ENCODE assay signal across 1 cellular context in the genomic region with DNA sequence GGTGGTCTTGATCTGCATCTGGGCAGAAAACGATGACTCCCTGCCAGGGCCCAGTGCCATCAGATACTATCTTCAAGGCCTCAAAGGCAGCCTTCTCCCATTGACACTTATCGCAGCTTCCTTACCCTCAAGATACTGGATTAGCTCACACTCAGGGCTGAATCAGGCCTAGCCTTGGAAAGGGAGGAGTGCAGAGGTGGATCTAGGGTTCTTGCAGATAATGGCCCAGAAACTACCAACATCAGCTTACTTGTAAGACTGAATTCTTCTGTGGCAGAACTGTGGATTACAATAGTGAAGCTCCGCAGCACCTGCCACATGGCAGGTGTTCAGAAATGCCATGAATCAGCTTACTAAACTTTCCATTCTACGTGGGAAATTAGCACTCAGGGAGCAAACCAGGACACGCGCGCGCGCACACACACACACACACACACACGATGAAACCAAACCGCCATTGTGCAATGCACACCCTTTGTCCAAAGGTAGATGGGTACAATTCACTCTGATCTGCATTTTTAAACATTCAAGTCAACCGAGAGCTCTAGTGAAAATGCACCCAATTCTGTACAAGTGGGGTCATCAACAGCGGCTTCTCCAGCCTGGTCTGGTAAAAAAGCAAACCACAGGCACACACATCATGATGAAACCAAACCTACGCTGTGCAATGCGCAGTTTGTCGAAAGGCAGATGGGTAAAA.
A peak's percentile ranks its signal among the peaks of the same experiment; 100 is the strongest.
TF ChIP-seq lines count a peak whose summit lies in the region.

No MANE protein-coding gene starts in this region.

TF ChIP-seq in HepG2, 621 proteins besides CTCF, POLR2A, EP300 and RAD21 (continued from another document and continues in another):
- TF ChIP-seq, protein P1, sequence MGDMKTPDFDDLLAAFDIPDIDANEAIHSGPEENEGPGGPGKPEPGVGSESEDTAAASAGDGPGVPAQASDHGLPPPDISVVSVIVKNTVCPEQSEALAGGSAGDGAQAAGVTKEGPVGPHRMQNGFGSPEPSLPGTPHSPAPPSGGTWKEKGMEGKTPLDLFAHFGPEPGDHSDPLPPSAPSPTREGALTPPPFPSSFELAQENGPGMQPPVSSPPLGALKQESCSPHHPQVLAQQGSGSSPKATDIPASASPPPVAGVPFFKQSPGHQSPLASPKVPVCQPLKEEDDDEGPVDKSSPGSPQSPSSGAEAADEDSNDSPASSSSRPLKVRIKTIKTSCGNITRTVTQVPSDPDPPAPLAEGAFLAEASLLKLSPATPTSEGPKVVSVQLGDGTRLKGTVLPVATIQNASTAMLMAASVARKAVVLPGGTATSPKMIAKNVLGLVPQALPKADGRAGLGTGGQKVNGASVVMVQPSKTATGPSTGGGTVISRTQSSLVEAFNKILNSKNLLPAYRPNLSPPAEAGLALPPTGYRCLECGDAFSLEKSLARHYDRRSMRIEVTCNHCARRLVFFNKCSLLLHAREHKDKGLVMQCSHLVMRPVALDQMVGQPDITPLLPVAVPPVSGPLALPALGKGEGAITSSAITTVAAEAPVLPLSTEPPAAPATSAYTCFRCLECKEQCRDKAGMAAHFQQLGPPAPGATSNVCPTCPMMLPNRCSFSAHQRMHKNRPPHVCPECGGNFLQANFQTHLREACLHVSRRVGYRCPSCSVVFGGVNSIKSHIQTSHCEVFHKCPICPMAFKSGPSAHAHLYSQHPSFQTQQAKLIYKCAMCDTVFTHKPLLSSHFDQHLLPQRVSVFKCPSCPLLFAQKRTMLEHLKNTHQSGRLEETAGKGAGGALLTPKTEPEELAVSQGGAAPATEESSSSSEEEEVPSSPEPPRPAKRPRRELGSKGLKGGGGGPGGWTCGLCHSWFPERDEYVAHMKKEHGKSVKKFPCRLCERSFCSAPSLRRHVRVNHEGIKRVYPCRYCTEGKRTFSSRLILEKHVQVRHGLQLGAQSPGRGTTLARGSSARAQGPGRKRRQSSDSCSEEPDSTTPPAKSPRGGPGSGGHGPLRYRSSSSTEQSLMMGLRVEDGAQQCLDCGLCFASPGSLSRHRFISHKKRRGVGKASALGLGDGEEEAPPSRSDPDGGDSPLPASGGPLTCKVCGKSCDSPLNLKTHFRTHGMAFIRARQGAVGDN (CRISPR knock-in tag; IDR thresholded peaks at IDR 0.05) = no peak
- TF ChIP-seq EHMT2 (IDR thresholded peaks at IDR 0.05; ENCODE audit: borderline replicate concordance, low read depth, low read length) = no peak
- 0 out of 2 replicates have a peak, but pooled peaks have one; percentile 26 for TF ChIP-seq ZNF205 (CRISPR knock-in tag; IDR thresholded peaks at IDR 0.05)
- no peak for TF ChIP-seq NONO (IDR thresholded peaks at IDR 0.05)
- TF ChIP-seq NONO (CRISPR knock-in tag; conservative IDR thresholded peaks at IDR 0.05) = 0 out of 2 replicates have a peak, but pooled peaks have one; percentile 63
- TF ChIP-seq MAF1 (CRISPR knock-in tag; IDR thresholded peaks at IDR 0.05; ENCODE audit: borderline replicate concordance) = no peak
- TF ChIP-seq HOXA3 (CRISPR knock-in tag; IDR thresholded peaks at IDR 0.05) = no peak
- TF ChIP-seq, protein P2, sequence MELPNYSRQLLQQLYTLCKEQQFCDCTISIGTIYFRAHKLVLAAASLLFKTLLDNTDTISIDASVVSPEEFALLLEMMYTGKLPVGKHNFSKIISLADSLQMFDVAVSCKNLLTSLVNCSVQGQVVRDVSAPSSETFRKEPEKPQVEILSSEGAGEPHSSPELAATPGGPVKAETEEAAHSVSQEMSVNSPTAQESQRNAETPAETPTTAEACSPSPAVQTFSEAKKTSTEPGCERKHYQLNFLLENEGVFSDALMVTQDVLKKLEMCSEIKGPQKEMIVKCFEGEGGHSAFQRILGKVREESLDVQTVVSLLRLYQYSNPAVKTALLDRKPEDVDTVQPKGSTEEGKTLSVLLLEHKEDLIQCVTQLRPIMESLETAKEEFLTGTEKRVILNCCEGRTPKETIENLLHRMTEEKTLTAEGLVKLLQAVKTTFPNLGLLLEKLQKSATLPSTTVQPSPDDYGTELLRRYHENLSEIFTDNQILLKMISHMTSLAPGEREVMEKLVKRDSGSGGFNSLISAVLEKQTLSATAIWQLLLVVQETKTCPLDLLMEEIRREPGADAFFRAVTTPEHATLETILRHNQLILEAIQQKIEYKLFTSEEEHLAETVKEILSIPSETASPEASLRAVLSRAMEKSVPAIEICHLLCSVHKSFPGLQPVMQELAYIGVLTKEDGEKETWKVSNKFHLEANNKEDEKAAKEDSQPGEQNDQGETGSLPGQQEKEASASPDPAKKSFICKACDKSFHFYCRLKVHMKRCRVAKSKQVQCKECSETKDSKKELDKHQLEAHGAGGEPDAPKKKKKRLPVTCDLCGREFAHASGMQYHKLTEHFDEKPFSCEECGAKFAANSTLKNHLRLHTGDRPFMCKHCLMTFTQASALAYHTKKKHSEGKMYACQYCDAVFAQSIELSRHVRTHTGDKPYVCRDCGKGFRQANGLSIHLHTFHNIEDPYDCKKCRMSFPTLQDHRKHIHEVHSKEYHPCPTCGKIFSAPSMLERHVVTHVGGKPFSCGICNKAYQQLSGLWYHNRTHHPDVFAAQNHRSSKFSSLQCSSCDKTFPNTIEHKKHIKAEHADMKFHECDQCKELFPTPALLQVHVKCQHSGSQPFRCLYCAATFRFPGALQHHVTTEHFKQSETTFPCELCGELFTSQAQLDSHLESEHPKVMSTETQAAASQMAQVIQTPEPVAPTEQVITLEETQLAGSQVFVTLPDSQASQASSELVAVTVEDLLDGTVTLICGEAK (IDR thresholded peaks at IDR 0.05) = no peak
- TF ChIP-seq, protein P2 (CRISPR knock-in tag; IDR thresholded peaks at IDR 0.05) = no peak
- TF ChIP-seq ZNF841 (CRISPR knock-in tag; IDR thresholded peaks at IDR 0.05; ENCODE audit: borderline replicate concordance) = no peak
- TF ChIP-seq ZNF761 (CRISPR knock-in tag; conservative IDR thresholded peaks at IDR 0.05) = peak; percentile 22; the same call in 1 of the 2 replicates
- TF ChIP-seq, protein P3, sequence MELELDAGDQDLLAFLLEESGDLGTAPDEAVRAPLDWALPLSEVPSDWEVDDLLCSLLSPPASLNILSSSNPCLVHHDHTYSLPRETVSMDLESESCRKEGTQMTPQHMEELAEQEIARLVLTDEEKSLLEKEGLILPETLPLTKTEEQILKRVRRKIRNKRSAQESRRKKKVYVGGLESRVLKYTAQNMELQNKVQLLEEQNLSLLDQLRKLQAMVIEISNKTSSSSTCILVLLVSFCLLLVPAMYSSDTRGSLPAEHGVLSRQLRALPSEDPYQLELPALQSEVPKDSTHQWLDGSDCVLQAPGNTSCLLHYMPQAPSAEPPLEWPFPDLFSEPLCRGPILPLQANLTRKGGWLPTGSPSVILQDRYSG (CRISPR knock-in tag; IDR thresholded peaks at IDR 0.05) = no peak
- TF ChIP-seq, protein P4, sequence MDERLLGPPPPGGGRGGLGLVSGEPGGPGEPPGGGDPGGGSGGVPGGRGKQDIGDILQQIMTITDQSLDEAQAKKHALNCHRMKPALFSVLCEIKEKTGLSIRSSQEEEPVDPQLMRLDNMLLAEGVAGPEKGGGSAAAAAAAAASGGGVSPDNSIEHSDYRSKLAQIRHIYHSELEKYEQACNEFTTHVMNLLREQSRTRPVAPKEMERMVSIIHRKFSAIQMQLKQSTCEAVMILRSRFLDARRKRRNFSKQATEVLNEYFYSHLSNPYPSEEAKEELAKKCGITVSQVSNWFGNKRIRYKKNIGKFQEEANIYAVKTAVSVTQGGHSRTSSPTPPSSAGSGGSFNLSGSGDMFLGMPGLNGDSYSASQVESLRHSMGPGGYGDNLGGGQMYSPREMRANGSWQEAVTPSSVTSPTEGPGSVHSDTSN (CRISPR knock-in tag; IDR thresholded peaks at IDR 0.05) = no peak
- no peak for TF ChIP-seq PHB2 (IDR thresholded peaks at IDR 0.05; ENCODE audit: partially characterized antibody)
- TF ChIP-seq ZNF484 (CRISPR knock-in tag; IDR thresholded peaks at IDR 0.05; ENCODE audit: borderline replicate concordance, low read depth) = no peak
- TF ChIP-seq GATAD1 (CRISPR knock-in tag; IDR thresholded peaks at IDR 0.05) = peak; percentile 33; the same call in 1 of the 2 replicates
- TF ChIP-seq ZNF549 (CRISPR knock-in tag; IDR thresholded peaks at IDR 0.05) = no peak
- no peak for TF ChIP-seq ZNF547 (CRISPR knock-in tag; IDR thresholded peaks at IDR 0.05)
- TF ChIP-seq, protein P5, sequence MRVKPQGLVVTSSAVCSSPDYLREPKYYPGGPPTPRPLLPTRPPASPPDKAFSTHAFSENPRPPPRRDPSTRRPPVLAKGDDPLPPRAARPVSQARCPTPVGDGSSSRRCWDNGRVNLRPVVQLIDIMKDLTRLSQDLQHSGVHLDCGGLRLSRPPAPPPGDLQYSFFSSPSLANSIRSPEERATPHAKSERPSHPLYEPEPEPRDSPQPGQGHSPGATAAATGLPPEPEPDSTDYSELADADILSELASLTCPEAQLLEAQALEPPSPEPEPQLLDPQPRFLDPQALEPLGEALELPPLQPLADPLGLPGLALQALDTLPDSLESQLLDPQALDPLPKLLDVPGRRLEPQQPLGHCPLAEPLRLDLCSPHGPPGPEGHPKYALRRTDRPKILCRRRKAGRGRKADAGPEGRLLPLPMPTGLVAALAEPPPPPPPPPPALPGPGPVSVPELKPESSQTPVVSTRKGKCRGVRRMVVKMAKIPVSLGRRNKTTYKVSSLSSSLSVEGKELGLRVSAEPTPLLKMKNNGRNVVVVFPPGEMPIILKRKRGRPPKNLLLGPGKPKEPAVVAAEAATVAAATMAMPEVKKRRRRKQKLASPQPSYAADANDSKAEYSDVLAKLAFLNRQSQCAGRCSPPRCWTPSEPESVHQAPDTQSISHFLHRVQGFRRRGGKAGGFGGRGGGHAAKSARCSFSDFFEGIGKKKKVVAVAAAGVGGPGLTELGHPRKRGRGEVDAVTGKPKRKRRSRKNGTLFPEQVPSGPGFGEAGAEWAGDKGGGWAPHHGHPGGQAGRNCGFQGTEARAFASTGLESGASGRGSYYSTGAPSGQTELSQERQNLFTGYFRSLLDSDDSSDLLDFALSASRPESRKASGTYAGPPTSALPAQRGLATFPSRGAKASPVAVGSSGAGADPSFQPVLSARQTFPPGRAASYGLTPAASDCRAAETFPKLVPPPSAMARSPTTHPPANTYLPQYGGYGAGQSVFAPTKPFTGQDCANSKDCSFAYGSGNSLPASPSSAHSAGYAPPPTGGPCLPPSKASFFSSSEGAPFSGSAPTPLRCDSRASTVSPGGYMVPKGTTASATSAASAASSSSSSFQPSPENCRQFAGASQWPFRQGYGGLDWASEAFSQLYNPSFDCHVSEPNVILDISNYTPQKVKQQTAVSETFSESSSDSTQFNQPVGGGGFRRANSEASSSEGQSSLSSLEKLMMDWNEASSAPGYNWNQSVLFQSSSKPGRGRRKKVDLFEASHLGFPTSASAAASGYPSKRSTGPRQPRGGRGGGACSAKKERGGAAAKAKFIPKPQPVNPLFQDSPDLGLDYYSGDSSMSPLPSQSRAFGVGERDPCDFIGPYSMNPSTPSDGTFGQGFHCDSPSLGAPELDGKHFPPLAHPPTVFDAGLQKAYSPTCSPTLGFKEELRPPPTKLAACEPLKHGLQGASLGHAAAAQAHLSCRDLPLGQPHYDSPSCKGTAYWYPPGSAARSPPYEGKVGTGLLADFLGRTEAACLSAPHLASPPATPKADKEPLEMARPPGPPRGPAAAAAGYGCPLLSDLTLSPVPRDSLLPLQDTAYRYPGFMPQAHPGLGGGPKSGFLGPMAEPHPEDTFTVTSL (CRISPR knock-in tag; IDR thresholded peaks at IDR 0.05; ENCODE audit: borderline replicate concordance) = 0 out of 2 replicates have a peak, but pooled peaks have one; percentile 10
- no peak for TF ChIP-seq SIN3B (IDR thresholded peaks at IDR 0.05; ENCODE audit: low read length)
- TF ChIP-seq ZFY (CRISPR knock-in tag; IDR thresholded peaks at IDR 0.05) = no peak; the same call in 1 of the 2 replicates
- TF ChIP-seq, protein P6, sequence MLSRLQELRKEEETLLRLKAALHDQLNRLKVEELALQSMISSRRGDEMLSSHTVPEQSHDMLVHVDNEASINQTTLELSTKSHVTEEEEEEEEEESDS (CRISPR knock-in tag; IDR thresholded peaks at IDR 0.05; ENCODE audit: borderline replicate concordance) = no peak
- TF ChIP-seq ZNF720 (CRISPR knock-in tag; IDR thresholded peaks at IDR 0.05) = no peak
- TF ChIP-seq PAF1 (CRISPR knock-in tag; IDR thresholded peaks at IDR 0.05) = no peak
- no peak for TF ChIP-seq KAT8 (CRISPR knock-in tag; IDR thresholded peaks at IDR 0.05)
- no peak for TF ChIP-seq ZNF670 (CRISPR knock-in tag; IDR thresholded peaks at IDR 0.05; ENCODE audit: borderline replicate concordance)
- TF ChIP-seq ZNF766 (CRISPR knock-in tag; IDR thresholded peaks at IDR 0.05; ENCODE audit: borderline replicate concordance) = peak; percentile 29; the same call in 1 of the 2 replicates
- TF ChIP-seq ZNF432 (CRISPR knock-in tag; IDR thresholded peaks at IDR 0.05; ENCODE audit: borderline replicate concordance) = no peak
- TF ChIP-seq ZNF614 (CRISPR knock-in tag; IDR thresholded peaks at IDR 0.05; ENCODE audit: borderline replicate concordance) = no peak
- no peak for TF ChIP-seq POLR2G (IDR thresholded peaks at IDR 0.05; ENCODE audit: low read depth, low read length)
- TF ChIP-seq SP140L (CRISPR knock-in tag; IDR thresholded peaks at IDR 0.05; ENCODE audit: borderline replicate concordance) = no peak
- TF ChIP-seq, protein P7, sequence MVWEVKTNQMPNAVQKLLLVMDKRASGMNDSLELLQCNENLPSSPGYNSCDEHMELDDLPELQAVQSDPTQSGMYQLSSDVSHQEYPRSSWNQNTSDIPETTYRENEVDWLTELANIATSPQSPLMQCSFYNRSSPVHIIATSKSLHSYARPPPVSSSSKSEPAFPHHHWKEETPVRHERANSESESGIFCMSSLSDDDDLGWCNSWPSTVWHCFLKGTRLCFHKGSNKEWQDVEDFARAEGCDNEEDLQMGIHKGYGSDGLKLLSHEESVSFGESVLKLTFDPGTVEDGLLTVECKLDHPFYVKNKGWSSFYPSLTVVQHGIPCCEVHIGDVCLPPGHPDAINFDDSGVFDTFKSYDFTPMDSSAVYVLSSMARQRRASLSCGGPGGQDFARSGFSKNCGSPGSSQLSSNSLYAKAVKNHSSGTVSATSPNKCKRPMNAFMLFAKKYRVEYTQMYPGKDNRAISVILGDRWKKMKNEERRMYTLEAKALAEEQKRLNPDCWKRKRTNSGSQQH (CRISPR knock-in tag; IDR thresholded peaks at IDR 0.05; ENCODE audit: low read depth) = no peak
